Comparison of ENCODE assay signal across 8 cellular contexts in genomic region chr11:128031538-128032134, GRCh38.
DNase-seq lines count a peak whose midpoint lies in the region; ATAC-seq, FAIRE-seq and TF ChIP-seq lines count a peak whose summit lies in the region.
"Not testable (repeated sequence)": the region's sequence is repeated elsewhere in the genome, so short reads cannot be mapped to it uniquely, and the experiment has no call there.

No MANE protein-coding gene starts in this region.

- FAIRE-seq in endothelial cell of umbilical vein (lab: Jason Lieb, UNC) = peak; percentile 87

- not testable (repeated sequence) for H3K27ac ChIP-seq in OCI-LY1 (ENCODE audit: low read depth, low read length, poor library complexity, severe bottlenecking); endothelial cell of umbilical vein (ENCODE audit: insufficient read depth, low read depth, low read length)

- H3K9me1 ChIP-seq in endothelial cell of umbilical vein (replicated peaks; ENCODE audit: control insufficient read depth, extremely low read depth, insufficient read depth, low read length) = not testable (repeated sequence)

- dilution Hi-C loops in endothelial cell of umbilical vein (cut with MboI; ENCODE audit: extremely low pct_ligation_motif_present, low sequenced_read_pairs) = loop anchor here (25.0 kb wide), 2 partner anchors 131 to 606 kb away; no protein-coding TSS in a partner anchor

- POLR2A ChIA-PET in endothelial cell of umbilical vein (lab: Charles Lee) = not testable (repeated sequence)

- intact Hi-C loops in endothelial cell of umbilical vein (cut with micrococcal nuclease) = loop anchor here (1.0 to 10.0 kb wide), 17 partner anchors 64 to 1591 kb away; no protein-coding TSS in a partner anchor

- H3K4me2 ChIP-seq in OCI-LY1 (ENCODE audit: low read length) = not testable (repeated sequence)
- peak overlapping the region; percentile 18 for H3K4me2 ChIP-seq in endothelial cell of umbilical vein (ENCODE audit: insufficient read depth, low read length)

- not testable (repeated sequence) for H3K9me2 ChIP-seq in OCI-LY1 (ENCODE audit: low read depth, low read length)

- H3K9ac ChIP-seq in OCI-LY1 (ENCODE audit: low read length); endothelial cell of umbilical vein (replicated peaks; ENCODE audit: extremely low read depth, insufficient read depth, low read length): not testable (repeated sequence)

- not testable (repeated sequence) for H3K4me3 ChIP-seq in OCI-LY1 (ENCODE audit: low read depth, low read length, poor library complexity, severe bottlenecking); endothelial cell of umbilical vein (replicated peaks in 1 of 3; ENCODE audit: insufficient read depth in 1 of 3, low read depth in 1 of 3, low read length in 3 of 3)

- H3K36me3 ChIP-seq in OCI-LY1 (ENCODE audit: insufficient read depth, low read length); endothelial cell of umbilical vein (ENCODE audit: control insufficient read depth in 2 of 2, extremely low read depth in 1 of 2, insufficient read depth in 2 of 2, low read length in 2 of 2): not testable (repeated sequence)

- peak; percentile 81 for DNase-seq in EH (ENCODE audit: low read depth)
- DNase-seq in KG1 (lab: John Stamatoyannopoulos, UW) = peak; percentile 47
- DNase-seq in activated CD8-positive, alpha-beta memory T cell treated with anti-CD3 and anti-CD28 coated beads, Interleukin-2, amount 50 U/mL, for 4 hours = peak; percentile 68
- DNase-seq in endothelial cell of umbilical vein (ENCODE audit: low read depth, low spot score) = peak; percentile 85
- peak; percentile 47 for DNase-seq in middle frontal gyrus (ENCODE audit: extremely low spot score, low spot score)
- DNase-seq in stimulated activated naive CD4-positive, alpha-beta T cell treated with Interleukin-2 at 50 U/mL for 16 hours (lab: John Stamatoyannopoulos, UW) = peak; percentile 41

- TF ChIP-seq CTCF in OCI-LY1 (IDR thresholded peaks at IDR 0.05; ENCODE audit: low read length) (peak; percentile 61), endothelial cell of umbilical vein (IDR thresholded peaks at IDR 0.05; ENCODE audit: extremely low read depth in 1 of 2, insufficient read depth in 1 of 2, low read depth in 1 of 2, low read length in 2 of 2) (peak; percentile 63 to 69)

- not testable (repeated sequence) for H3K79me2 ChIP-seq in OCI-LY1 (ENCODE audit: insufficient read depth, low read length); endothelial cell of umbilical vein (ENCODE audit: control insufficient read depth, insufficient read depth, low read length)

- H2AFZ ChIP-seq in OCI-LY1 (ENCODE audit: low read length); endothelial cell of umbilical vein (ENCODE audit: low read depth, low read length): not testable (repeated sequence)

- H3K27me3 ChIP-seq in OCI-LY1 (ENCODE audit: insufficient read depth, low read length); endothelial cell of umbilical vein (ENCODE audit: control insufficient read depth in 2 of 2, insufficient read depth in 2 of 2, low read length in 2 of 2): not testable (repeated sequence)

- H4K20me1 ChIP-seq in OCI-LY1 (ENCODE audit: insufficient read depth, low read length); endothelial cell of umbilical vein (replicated peaks; ENCODE audit: control insufficient read depth, extremely low read depth, insufficient read depth, low read length): not testable (repeated sequence)

- peak; percentile 90 for ATAC-seq in GM21786 (IDR thresholded peaks at IDR 0.05; ENCODE audit: unreplicated experiment)

- H3K4me1 ChIP-seq in OCI-LY1 (ENCODE audit: insufficient read depth, low read length, severe bottlenecking) = not testable (repeated sequence)
- H3K4me1 ChIP-seq in endothelial cell of umbilical vein (ENCODE audit: control insufficient read depth, extremely low read depth, insufficient read depth, low read length) = peaks cover 12% of the 10 kb centered on the region

- not testable (repeated sequence) for H3K9me3 ChIP-seq in OCI-LY1 (ENCODE audit: low read length); endothelial cell of umbilical vein (replicated peaks; ENCODE audit: control insufficient read depth, insufficient read depth, low read length)

- CTCF ChIA-PET in endothelial cell of umbilical vein (lab: Charles Lee) = interaction anchor here (0.7 to 6.0 kb wide), 7 partner anchors 11 to 925 kb away, joined by 3 to 44 read pairs (median 6); no protein-coding TSS in a partner anchor

- not testable (repeated sequence) for H3F3A ChIP-seq in OCI-LY1 (ENCODE audit: insufficient read depth, low read length)

- TF ChIP-seq POLR2A in endothelial cell of umbilical vein (IDR thresholded peaks at IDR 0.05; ENCODE audit: low read depth, low read length) = not testable (repeated sequence)

- not testable (repeated sequence) for BruUV-seq in endothelial cell of umbilical vein (replicated peaks; lab: Mats Ljungman, UMichigan)
